11 cellular contexts compared by ENCODE assay signal in genomic region chr10:3763852-3764625, GRCh38. TPM values are rescaled to one million over a fixed set of nuclear protein-coding genes. Genes with fewer than 3 reads are reported as not detected.
DNase-seq lines count a peak whose midpoint lies in the region; ATAC-seq and TF ChIP-seq lines count a peak whose summit lies in the region.
"Had no signal": no experiment of that assay in that cellular context is flagged by ENCODE, and none has a peak within 500 bp of the region (broad histone marks: within the 10 kb centered on the region; RNA-seq: fewer than 3 reads in every experiment).

No MANE protein-coding gene starts in this region.

- no peaks in the 10 kb centered on the region for H3K27me3 Mint-ChIP-seq in activated CD4-positive, alpha-beta T cell treated with anti-CD3 and anti-CD28 coated beads, Interleukin-2, amount 10 ng/mL, durations not matched to agents 7 days and 5 days
- no peaks in the 10 kb centered on the region for H3K27me3 Mint-ChIP-seq in stimulated activated naive CD8-positive, alpha-beta T cell treated with anti-CD3 and anti-CD28 coated beads, Interleukin-15, amount 100 ng/mL, for 72 hours

- no peaks in the 10 kb centered on the region for H3K9me3 ChIP-seq in RWPE2 (ENCODE audit: severe bottlenecking)

- POLR2A ChIA-PET in activated CD4-positive, alpha-beta T cell treated with anti-CD3 and anti-CD28 coated beads, Interleukin-2, amount 10 ng/mL, durations not matched to agents 7 days and 5 days (lab: Charles Lee), result interaction anchor here (0.5 kb wide), 1 partner anchor 20 kb away, joined by 3 read pairs; no protein-coding TSS in a partner anchor

- H3K4me1 Mint-ChIP-seq in activated CD4-positive, alpha-beta T cell treated with anti-CD3 and anti-CD28 coated beads, Interleukin-2, amount 10 ng/mL, durations not matched to agents 7 days and 5 days, result peaks cover 81% of the 10 kb centered on the region
- H3K4me1 Mint-ChIP-seq in stimulated activated naive CD8-positive, alpha-beta T cell treated with anti-CD3 and anti-CD28 coated beads, Interleukin-15, amount 100 ng/mL, for 72 hours, result peaks cover 77% of the 10 kb centered on the region
- H3K4me1 Mint-ChIP-seq: nephron had no signal

- no peaks in the 10 kb centered on the region for H3K36me3 ChIP-seq in RWPE2 (ENCODE audit: low read depth)

- H3K27me3 ChIP-seq in RWPE2 (ENCODE audit: insufficient read depth, poor library complexity, severe bottlenecking), result no peaks in the 10 kb centered on the region

- H3K9me3 Mint-ChIP-seq in activated CD4-positive, alpha-beta T cell treated with anti-CD3 and anti-CD28 coated beads, Interleukin-2, amount 10 ng/mL, durations not matched to agents 7 days and 5 days, result peaks cover 3% of the 10 kb centered on the region
- peaks cover 5 to 8% of the 10 kb centered on the region in 2 donors for H3K9me3 Mint-ChIP-seq in stimulated activated naive CD8-positive, alpha-beta T cell treated with anti-CD3 and anti-CD28 coated beads, Interleukin-15, amount 100 ng/mL, for 72 hours
- H3K9me3 Mint-ChIP-seq: nephron had no signal

- no peak for DNase-seq in activated CD4-positive, alpha-beta T cell treated with anti-CD3 and anti-CD28 coated beads, Interleukin-2, amount 10 ng/mL, durations not matched to agents 7 days and 5 days
- DNase-seq in activated CD4-positive, alpha-beta T cell treated with anti-CD3 and anti-CD28 coated beads, Interleukin-2, amount 50 U/mL, for 1 hour, result no peak
- DNase-seq in RWPE2 (ENCODE audit: low spot score) (no peak), fibroblast of pulmonary artery (ENCODE audit: low read depth) (peak; percentile 61), NCI-H774 (lab: John Stamatoyannopoulos, UW) (no peak)
- no peak for DNase-seq in stimulated activated naive CD8-positive, alpha-beta T cell treated with anti-CD3 and anti-CD28 coated beads, Interleukin-15, amount 100 ng/mL, for 72 hours
- no peak for DNase-seq in stimulated activated CD4-positive, alpha-beta T cell treated with anti-CD3 and anti-CD28 coated beads, Interleukin-4, amount 100 ng/mL, for 4 hours
- DNase-seq: amniotic stem cell, NCI-H2171 had no signal

- CTCF ChIA-PET in activated CD4-positive, alpha-beta T cell treated with anti-CD3 and anti-CD28 coated beads, Interleukin-2, amount 10 ng/mL, durations not matched to agents 7 days and 5 days (lab: Charles Lee), result interaction anchor here (1.4 to 2.2 kb wide), 3 partner anchors 13 to 24 kb away, joined by 3 to 11 read pairs (median 5); no protein-coding TSS in a partner anchor

- H3K4me1 ChIP-seq in RWPE2 (ENCODE audit: insufficient read depth, poor library complexity, severe bottlenecking), result peaks cover 48% of the 10 kb centered on the region

- no peak overlapping the region for H3K4me3 ChIP-seq in RWPE2 (ENCODE audit: severe bottlenecking)
- no peak overlapping the region for H3K4me3 ChIP-seq in fibroblast of pulmonary artery (replicated peaks; ENCODE audit: low read depth, low read length)

- H3K4me3 Mint-ChIP-seq in activated CD4-positive, alpha-beta T cell treated with anti-CD3 and anti-CD28 coated beads, Interleukin-2, amount 10 ng/mL, durations not matched to agents 7 days and 5 days, result peak overlapping the region; percentile 58
- H3K4me3 Mint-ChIP-seq in stimulated activated naive CD8-positive, alpha-beta T cell treated with anti-CD3 and anti-CD28 coated beads, Interleukin-15, amount 100 ng/mL, for 72 hours, result peak overlapping the region; percentile 39 to 55
- H3K4me3 Mint-ChIP-seq: nephron had no signal

- H3K27ac Mint-ChIP-seq in activated CD4-positive, alpha-beta T cell treated with anti-CD3 and anti-CD28 coated beads, Interleukin-2, amount 10 ng/mL, durations not matched to agents 7 days and 5 days, result peak overlapping the region; percentile 87
- H3K27ac Mint-ChIP-seq in stimulated activated naive CD8-positive, alpha-beta T cell treated with anti-CD3 and anti-CD28 coated beads, Interleukin-15, amount 100 ng/mL, for 72 hours, result no peak overlapping the region
- H3K27ac Mint-ChIP-seq: nephron had no signal

- peak overlapping the region; percentile 93 for H3K27ac ChIP-seq in RWPE2 (ENCODE audit: poor library complexity, severe bottlenecking)

- peaks cover 6% of the 10 kb centered on the region for H3K36me3 Mint-ChIP-seq in activated CD4-positive, alpha-beta T cell treated with anti-CD3 and anti-CD28 coated beads, Interleukin-2, amount 10 ng/mL, durations not matched to agents 7 days and 5 days (ENCODE audit: low read depth)

- ATAC-seq in RWPE2 (ENCODE audit: low read depth), result peak; percentile 68
- no peak for ATAC-seq in stimulated activated naive CD8-positive, alpha-beta T cell treated with anti-CD3 and anti-CD28 coated beads, Interleukin-15, amount 100 ng/mL, for 72 hours
- no peak for ATAC-seq in GM18498 (IDR thresholded peaks at IDR 0.05; ENCODE audit: unreplicated experiment)

- no peak for TF ChIP-seq CTCF in RWPE2 (IDR thresholded peaks at IDR 0.05; ENCODE audit: poor library complexity, severe bottlenecking)
- no peak for TF ChIP-seq CTCF in fibroblast of pulmonary artery (IDR thresholded peaks at IDR 0.05; ENCODE audit: low read length, missing control alignments)

RNA-seq across cellular contexts. Expression of gene KLF6, which starts 21.0 kb away (rescaled TPM):
- total RNA-seq in activated CD4-positive, alpha-beta T cell treated with anti-CD3 and anti-CD28 coated beads, Interleukin-2, amount 10 ng/mL, durations not matched to agents 7 days and 5 days, result 100 to 1,000 TPM; 155 to 167 TPM
